ENCODE assay signal across 15 cellular contexts in the genomic region with DNA sequence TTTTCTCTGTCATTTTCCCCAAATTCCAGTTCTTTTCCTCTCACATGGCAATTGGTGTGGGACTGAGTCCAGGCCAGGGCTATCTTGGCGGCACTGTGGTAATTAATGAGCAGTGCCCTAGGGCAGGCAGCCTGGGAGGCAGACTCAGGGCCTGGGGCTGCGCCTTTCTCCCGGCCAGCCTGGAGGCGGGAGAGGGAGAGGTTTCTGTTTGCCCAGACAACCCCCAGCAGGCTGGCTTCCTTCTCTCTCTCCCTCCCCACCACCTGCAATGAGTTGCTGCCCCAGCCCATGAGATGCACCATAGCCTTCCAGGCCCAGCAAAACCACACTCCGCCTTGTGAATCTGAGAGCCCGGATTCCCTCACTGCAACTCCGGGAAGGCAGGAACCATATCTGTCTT. TPM values are rescaled to one million over a fixed set of nuclear protein-coding genes. Genes with fewer than 3 reads are reported as not detected.
A peak's percentile ranks its signal among the peaks of the same experiment; 100 is the strongest.
DNase-seq lines count a peak whose midpoint lies in the region; ATAC-seq and TF ChIP-seq lines count a peak whose summit lies in the region.
"Had no signal": no experiment of that assay in that cellular context is flagged by ENCODE, and none has a peak within 500 bp of the region (broad histone marks: within the 10 kb centered on the region; RNA-seq: fewer than 3 reads in every experiment).

No MANE protein-coding gene starts in this region.

- TF ChIP-seq CTCF in DND-41 (IDR thresholded peaks at IDR 0.05; ENCODE audit: borderline replicate concordance, extremely low read depth, low read length, poor library complexity, severe bottlenecking) (no peak), lower lobe of right lung (IDR thresholded peaks at IDR 0.05) (no peak), SK-N-SH (IDR thresholded peaks at IDR 0.05) (no peak)

- WGBS in SK-N-SH (ENCODE audit: low lambda C conversion rate): 59% methylated on average over 4 of the region's 7 CpGs

- H3F3A ChIP-seq in SK-N-SH (replicated peaks; ENCODE audit: insufficient read depth): no peaks in the 10 kb centered on the region

- H3K27ac Mint-ChIP-seq in activated CD4-positive, alpha-beta memory T cell treated with anti-CD3 and anti-CD28 coated beads for 36 hours: peak overlapping the region; percentile 95

- no peak for TF ChIP-seq RAD21 in SK-N-SH (IDR thresholded peaks at IDR 0.05; ENCODE audit: low read length)

- peak overlapping the region; percentile 97 for H3K27ac ChIP-seq in BLaER1
- peak overlapping the region; percentile 90 for H3K27ac ChIP-seq in DND-41 (ENCODE audit: low read length)
- H3K27ac ChIP-seq in lower lobe of right lung: peak overlapping the region; percentile 31
- H3K27ac ChIP-seq in SK-N-SH (ENCODE audit: low read depth in 2 of 2, low read length in 1 of 2): peak overlapping the region in 1 of 2 experiments; percentile 98; a peak in 2 of 4 replicates
- H3K27ac ChIP-seq: testis had no signal

- intact Hi-C loops in activated CD4-positive, alpha-beta memory T cell treated with anti-CD3 and anti-CD28 coated beads for 36 hours (cut with micrococcal nuclease): loop anchor here (5.0 kb wide), 2 partner anchors 258 to 273 kb away; a partner anchor contains a TSS
- intact Hi-C loops in lower lobe of right lung (cut with DNase I): no loop called here

- TF ChIP-seq EP300 in SK-N-SH (IDR thresholded peaks at IDR 0.05; ENCODE audit: borderline replicate concordance in 1 of 2, low read depth in 1 of 2, low read length in 1 of 2): no peak

- H3K9ac ChIP-seq in BLaER1 (peak overlapping the region; percentile 87), DND-41 (ENCODE audit: low read depth, low read length) (peak overlapping the region; percentile 64), SK-N-SH (no peak overlapping the region)

- H3K4me1 Mint-ChIP-seq in activated CD4-positive, alpha-beta memory T cell treated with anti-CD3 and anti-CD28 coated beads for 36 hours (ENCODE audit: low read depth): peaks cover 79% of the 10 kb centered on the region

- H3K79me2 ChIP-seq in DND-41 (ENCODE audit: insufficient read depth, low read length) (no peaks in the 10 kb centered on the region), SK-N-SH (ENCODE audit: insufficient read depth) (no peaks in the 10 kb centered on the region)

- no peaks in the 10 kb centered on the region for H3K36me3 Mint-ChIP-seq in activated CD4-positive, alpha-beta memory T cell treated with anti-CD3 and anti-CD28 coated beads for 36 hours

- H3K4me2 ChIP-seq in BLaER1: peak overlapping the region; percentile 96
- peak overlapping the region; percentile 81 for H3K4me2 ChIP-seq in DND-41 (ENCODE audit: insufficient read depth, low read length)
- H3K4me2 ChIP-seq in SK-N-SH: no peak overlapping the region

- H3K9me3 Mint-ChIP-seq in activated CD4-positive, alpha-beta memory T cell treated with anti-CD3 and anti-CD28 coated beads for 36 hours: no peaks in the 10 kb centered on the region

- ATAC-seq in DND-41 (ENCODE audit: insufficient read depth, low read depth) (no peak), lower lobe of right lung (no peak), HG03097 (IDR thresholded peaks at IDR 0.05; ENCODE audit: low FRiP score, unreplicated experiment) (no peak), GM18511 (IDR thresholded peaks at IDR 0.05; ENCODE audit: unreplicated experiment) (no peak)
- ATAC-seq: right cardiac atrium had no signal

- H2AFZ ChIP-seq in DND-41 (ENCODE audit: low read depth, low read length) (no peak overlapping the region), SK-N-SH (ENCODE audit: low read depth) (no peak overlapping the region)

- H3K4me3 ChIP-seq in BLaER1: peak overlapping the region; percentile 61
- no peak overlapping the region for H3K4me3 ChIP-seq in DND-41 (ENCODE audit: low read depth in 1 of 2, low read length in 2 of 2)
- H3K4me3 ChIP-seq in lower lobe of right lung: no peak overlapping the region
- H3K4me3 ChIP-seq in SK-N-SH (ENCODE audit: low read depth in 2 of 2, low read length in 1 of 2): no peak overlapping the region
- H3K4me3 ChIP-seq: dorsolateral prefrontal cortex, testis had no signal

- peaks cover 83% of the 10 kb centered on the region for H3K4me1 ChIP-seq in BLaER1
- peaks cover 43% of the 10 kb centered on the region for H3K4me1 ChIP-seq in DND-41 (ENCODE audit: insufficient read depth, low read length)
- peaks cover 8% of the 10 kb centered on the region for H3K4me1 ChIP-seq in lower lobe of right lung
- peaks cover 5 to 54% of the 10 kb centered on the region in 2 experiments; a peak in 2 of 4 replicates for H3K4me1 ChIP-seq in SK-N-SH (ENCODE audit: control insufficient read depth in 1 of 2, insufficient read depth in 2 of 2, low read depth in 1 of 2, low read length in 1 of 2)
- H3K4me1 ChIP-seq: testis had no signal

- no peaks in the 10 kb centered on the region for H3K27me3 Mint-ChIP-seq in activated CD4-positive, alpha-beta memory T cell treated with anti-CD3 and anti-CD28 coated beads for 36 hours

- H3K27me3 ChIP-seq in BLaER1 (no peaks in the 10 kb centered on the region), DND-41 (ENCODE audit: insufficient read depth, low read length, poor library complexity) (no peaks in the 10 kb centered on the region), lower lobe of right lung (ENCODE audit: low read depth) (peaks cover 25% of the 10 kb centered on the region), SK-N-SH (ENCODE audit: insufficient read depth) (no peaks in the 10 kb centered on the region)
- H3K27me3 ChIP-seq: dorsolateral prefrontal cortex, testis had no signal

- POLR2A ChIA-PET in activated CD4-positive, alpha-beta memory T cell treated with anti-CD3 and anti-CD28 coated beads for 36 hours (lab: Charles Lee): interaction anchor here (1.0 to 4.3 kb wide), 5 partner anchors 17 to 81 kb away, joined by 3 to 37 read pairs (median 5); no protein-coding TSS in a partner anchor
- POLR2A ChIA-PET in SK-N-SH (lab: Yijun Ruan, JAX): no interaction called here

- peak; percentile 24 for DNase-seq in DND-41
- DNase-seq in activated CD4-positive, alpha-beta memory T cell treated with anti-CD3 and anti-CD28 coated beads for 36 hours: no peak
- no peak for DNase-seq in lower lobe of right lung
- no peak for DNase-seq in SK-N-SH
- no peak for DNase-seq in SKM-1 treated with dmso at 0.1 percent for 144 hours (lab: John Stamatoyannopoulos, UW; ENCODE audit: unreplicated experiment)
- DNase-seq: activated CD4-positive, CD25-positive, alpha-beta regulatory T cell treated with anti-CD3 and anti-CD28 coated beads, Interleukin-2, amount 50 U/mL, for 72 hours; amniotic stem cell; Calu3; NCI-H82; right cardiac atrium; testis had no signal

- no peaks in the 10 kb centered on the region for H3K36me3 ChIP-seq in BLaER1
- H3K36me3 ChIP-seq in DND-41 (ENCODE audit: insufficient read depth, low read length): no peaks in the 10 kb centered on the region
- no peaks in the 10 kb centered on the region for H3K36me3 ChIP-seq in lower lobe of right lung
- H3K36me3 ChIP-seq in SK-N-SH (replicated peaks in 1 of 2; ENCODE audit: control insufficient read depth in 1 of 2, insufficient read depth in 2 of 2, low read length in 1 of 2): no peaks in the 10 kb centered on the region

- H4K20me1 ChIP-seq in BLaER1 (no peaks in the 10 kb centered on the region), DND-41 (ENCODE audit: insufficient read depth, low read length) (0 out of 2 replicates have a peak, but pooled peaks cover 4% of the 10 kb centered on the region), SK-N-SH (ENCODE audit: insufficient read depth) (no peaks in the 10 kb centered on the region)

- peaks cover 8% of the 10 kb centered on the region for H3K9me3 ChIP-seq in BLaER1
- H3K9me3 ChIP-seq in DND-41 (ENCODE audit: insufficient read depth, low read length, severe bottlenecking): no peaks in the 10 kb centered on the region
- H3K9me3 ChIP-seq in lower lobe of right lung: no peaks in the 10 kb centered on the region
- no peaks in the 10 kb centered on the region for H3K9me3 ChIP-seq in SK-N-SH
- H3K9me3 ChIP-seq: testis had no signal

- CTCF ChIA-PET in activated CD4-positive, alpha-beta memory T cell treated with anti-CD3 and anti-CD28 coated beads for 36 hours (lab: Charles Lee): interaction anchor here (0.5 to 1.7 kb wide), 6 partner anchors 11 to 329 kb away, joined by 3 to 7 read pairs (median 4); no protein-coding TSS in a partner anchor
- CTCF ChIA-PET in SK-N-SH (lab: Yijun Ruan, JAX): interaction anchor here (0.8 to 1.2 kb wide), 2 partner anchors 30 to 51 kb away, joined by 3 to 5 read pairs; no protein-coding TSS in a partner anchor

- peak overlapping the region; percentile 78 for H3K4me3 Mint-ChIP-seq in activated CD4-positive, alpha-beta memory T cell treated with anti-CD3 and anti-CD28 coated beads for 36 hours

- no peaks in the 10 kb centered on the region for H3K9me2 ChIP-seq in SK-N-SH

TF ChIP-seq in SK-N-SH, 30 proteins besides CTCF, POLR2A, EP300 and RAD21:
- TF ChIP-seq TCF12 (IDR thresholded peaks at IDR 0.05) (no peak), POLR2AphosphoS5 (IDR thresholded peaks at IDR 0.05; ENCODE audit: low read depth, low read length) (no peak), ELF1 (IDR thresholded peaks at IDR 0.05) (no peak), RXRA (IDR thresholded peaks at IDR 0.05; ENCODE audit: borderline replicate concordance, low read depth) (no peak), MEF2A (IDR thresholded peaks at IDR 0.05; ENCODE audit: borderline replicate concordance, low read depth) (no peak), CHD2 (IDR thresholded peaks at IDR 0.05; ENCODE audit: low read length, partially characterized antibody) (no peak), GATA2 (CRISPR knock-in tag; IDR thresholded peaks at IDR 0.05) (no peak)
- TF ChIP-seq, protein P1, sequence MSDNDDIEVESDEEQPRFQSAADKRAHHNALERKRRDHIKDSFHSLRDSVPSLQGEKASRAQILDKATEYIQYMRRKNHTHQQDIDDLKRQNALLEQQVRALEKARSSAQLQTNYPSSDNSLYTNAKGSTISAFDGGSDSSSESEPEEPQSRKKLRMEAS (IDR thresholded peaks at IDR 0.05; ENCODE audit: low read depth): no peak
- TF ChIP-seq, protein P2, sequence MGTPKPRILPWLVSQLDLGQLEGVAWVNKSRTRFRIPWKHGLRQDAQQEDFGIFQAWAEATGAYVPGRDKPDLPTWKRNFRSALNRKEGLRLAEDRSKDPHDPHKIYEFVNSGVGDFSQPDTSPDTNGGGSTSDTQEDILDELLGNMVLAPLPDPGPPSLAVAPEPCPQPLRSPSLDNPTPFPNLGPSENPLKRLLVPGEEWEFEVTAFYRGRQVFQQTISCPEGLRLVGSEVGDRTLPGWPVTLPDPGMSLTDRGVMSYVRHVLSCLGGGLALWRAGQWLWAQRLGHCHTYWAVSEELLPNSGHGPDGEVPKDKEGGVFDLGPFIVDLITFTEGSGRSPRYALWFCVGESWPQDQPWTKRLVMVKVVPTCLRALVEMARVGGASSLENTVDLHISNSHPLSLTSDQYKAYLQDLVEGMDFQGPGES (IDR thresholded peaks at IDR 0.05; ENCODE audit: low read depth, low read length): no peak
TF ChIP-seq in SK-N-SH: peak in this region for 0.

RNA-seq across cellular contexts. Expression of a gene that starts 15.1 kb away (rescaled TPM):
- total RNA-seq in activated CD4-positive, alpha-beta memory T cell treated with anti-CD3 and anti-CD28 coated beads for 36 hours: 10 to 100 TPM; 60.4 to 65.2 TPM
- 12.7 TPM for total RNA-seq in lower lobe of right lung
- 49.1 and 63.2 TPM in 2 replicates for polyA plus RNA-seq in SK-N-SH (2012; rRNA removed)
- 50.1 and 62.9 TPM in 2 replicates for polyA plus RNA-seq in SK-N-SH (2012; cell fraction: cytosol; rRNA removed)
- 17.7 and 37.0 TPM in 2 replicates for polyA plus RNA-seq in SK-N-SH (2012; cell fraction: nucleus; rRNA removed)
